In the genomic region with DNA sequence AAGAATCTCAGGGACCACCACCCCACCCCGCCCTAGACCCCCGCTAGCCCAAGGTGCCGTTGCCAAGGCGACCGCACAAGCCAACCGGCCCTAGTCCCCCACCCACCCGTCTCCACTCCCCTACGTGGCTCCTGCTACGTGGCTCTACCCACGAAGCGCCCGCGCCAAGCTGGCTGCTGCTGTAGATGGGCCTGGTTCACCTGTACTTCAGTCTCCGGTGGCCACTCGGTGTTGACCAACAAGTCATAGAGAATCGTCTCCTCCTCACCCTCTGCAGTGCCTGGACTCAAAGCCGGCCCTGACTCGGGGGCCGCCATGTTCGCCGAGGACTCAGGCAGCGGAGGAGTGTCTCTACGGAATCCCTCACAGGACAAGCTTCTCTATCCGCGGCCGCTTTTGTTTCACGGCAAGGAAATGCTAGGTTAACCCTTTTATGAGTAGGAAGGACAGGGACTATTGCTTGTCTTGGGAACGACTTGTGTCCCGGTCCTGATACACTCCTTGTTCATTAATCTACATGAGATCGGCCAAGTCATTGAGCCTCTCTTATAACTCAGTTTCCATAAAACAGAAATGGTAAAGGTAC, we compare ENCODE assay signal across 8 cellular contexts. TPM values are rescaled to one million over a fixed set of nuclear protein-coding genes. Genes with fewer than 3 reads are reported as not detected.
DNase-seq lines count a peak whose midpoint lies in the region; ATAC-seq and TF ChIP-seq lines count a peak whose summit lies in the region.

Gene NBAS, minus strand, starts transcription at position 347 of the 586 bp plus-strand sequence. Its CDS starts 30 bp downstream, at position 317.

- H3K79me2 ChIP-seq in DND-41 (ENCODE audit: insufficient read depth, low read length) (peaks cover 28% of the 10 kb centered on the region), fibroblast of lung (ENCODE audit: control insufficient read depth, insufficient read depth, low read length) (peaks cover 38% of the 10 kb centered on the region)

- no peak for TF ChIP-seq CTCF in DND-41 (IDR thresholded peaks at IDR 0.05; ENCODE audit: borderline replicate concordance, extremely low read depth, low read length, poor library complexity, severe bottlenecking)
- no peak for TF ChIP-seq CTCF in fibroblast of lung (conservative IDR thresholded peaks at IDR 0.05 in 1 of 2, IDR thresholded peaks at IDR 0.05 in 1 of 2; ENCODE audit: low read depth in 1 of 2, low read length in 2 of 2)

- H3K27ac ChIP-seq in DND-41 (ENCODE audit: low read length) (peak within 1 kb of the TSS; percentile 74), KOPT-K1 (ENCODE audit: low read depth, low read length, poor library complexity, severe bottlenecking) (peak within 1 kb of the TSS; percentile 62), fibroblast of lung (ENCODE audit: insufficient read depth, low read length) (peak within 1 kb of the TSS; percentile 88)

- peak within 1 kb of the TSS; percentile 93 for H3K4me2 ChIP-seq in DND-41 (ENCODE audit: insufficient read depth, low read length)
- peak within 1 kb of the TSS; percentile 89 for H3K4me2 ChIP-seq in fibroblast of lung (ENCODE audit: extremely low read depth, insufficient read depth, low read length)

- peak within 1 kb of the TSS; percentile 93 to 100 (median 100) for H3K4me3 Mint-ChIP-seq in naive B cell
- peak within 1 kb of the TSS; percentile 99 for H3K4me3 Mint-ChIP-seq in stimulated activated memory B cell treated with anti-CD40 and anti-IgM and Interleukin-4, amounts not matched to agents 10 μg/mL and 1 μg/mL and 100 μg/mL, for 72 hours

- no peaks in the 10 kb centered on the region for H4K20me1 ChIP-seq in DND-41 (ENCODE audit: insufficient read depth, low read length)
- no peaks in the 10 kb centered on the region for H4K20me1 ChIP-seq in fibroblast of lung (ENCODE audit: control insufficient read depth, extremely low read depth, insufficient read depth, low read length)

- peaks cover 12 to 27% (median 18%) of the 10 kb centered on the region in 3 donors for H3K27me3 Mint-ChIP-seq in naive B cell
- H3K27me3 Mint-ChIP-seq in stimulated activated memory B cell treated with anti-CD40 and anti-IgM and Interleukin-4, amounts not matched to agents 10 μg/mL and 1 μg/mL and 100 μg/mL, for 72 hours = peaks cover 8% of the 10 kb centered on the region

- peaks cover 24 to 28% (median 28%) of the 10 kb centered on the region in 3 donors for H3K4me1 Mint-ChIP-seq in naive B cell
- peaks cover 26% of the 10 kb centered on the region for H3K4me1 Mint-ChIP-seq in stimulated activated memory B cell treated with anti-CD40 and anti-IgM and Interleukin-4, amounts not matched to agents 10 μg/mL and 1 μg/mL and 100 μg/mL, for 72 hours

- DNase-seq in DND-41 = peak; percentile 84
- DNase-seq in RPMI8226 = peak; percentile 79
- DNase-seq in activated T-helper 1 cell treated with anti-CD3 and anti-CD28 coated beads, Interleukin-2, amount 50 U/mL, for 16 hours (ENCODE audit: low read depth in 1 of 2, low spot score in 1 of 2) = peak; percentile 51 to 62
- peak; percentile 87 to 88 for DNase-seq in fibroblast of lung (ENCODE audit: low read depth in 2 of 2)
- peak; percentile 72 for DNase-seq in naive B cell

- peak within 1 kb of the TSS; percentile 69 for H3K9ac ChIP-seq in DND-41 (ENCODE audit: low read depth, low read length)
- H3K9ac ChIP-seq in fibroblast of lung (ENCODE audit: insufficient read depth, low read length) = peak within 1 kb of the TSS; percentile 88

- H3K9me3 Mint-ChIP-seq in naive B cell = no peaks in the 10 kb centered on the region
- no peaks in the 10 kb centered on the region for H3K9me3 Mint-ChIP-seq in stimulated activated memory B cell treated with anti-CD40 and anti-IgM and Interleukin-4, amounts not matched to agents 10 μg/mL and 1 μg/mL and 100 μg/mL, for 72 hours

- peak within 1 kb of the TSS; percentile 93 to 99 (median 98) for H3K27ac Mint-ChIP-seq in naive B cell
- H3K27ac Mint-ChIP-seq in stimulated activated memory B cell treated with anti-CD40 and anti-IgM and Interleukin-4, amounts not matched to agents 10 μg/mL and 1 μg/mL and 100 μg/mL, for 72 hours = peak within 1 kb of the TSS; percentile 87

- H3K4me3 ChIP-seq in DND-41 (ENCODE audit: low read depth in 1 of 2, low read length in 2 of 2) = peak within 1 kb of the TSS; percentile 62 to 92
- peak within 1 kb of the TSS; percentile 82 to 98 (median 95) for H3K4me3 ChIP-seq in fibroblast of lung (replicated peaks in 1 of 4; ENCODE audit: control extremely low read depth in 1 of 4, insufficient read depth in 1 of 4, low read depth in 3 of 4, low read length in 4 of 4)

- H3K36me3 Mint-ChIP-seq in naive B cell = peaks cover 0 to 7% of the 10 kb centered on the region in 2 donors
- H3K36me3 Mint-ChIP-seq in stimulated activated memory B cell treated with anti-CD40 and anti-IgM and Interleukin-4, amounts not matched to agents 10 μg/mL and 1 μg/mL and 100 μg/mL, for 72 hours = peaks cover under 1% of the 10 kb centered on the region

- peak; percentile 80 for ATAC-seq in DND-41 (ENCODE audit: insufficient read depth, low read depth)
- peak; percentile 88 for ATAC-seq in GM21786 (IDR thresholded peaks at IDR 0.05; ENCODE audit: unreplicated experiment)
- ATAC-seq in naive B cell (ENCODE audit: low read depth in 2 of 2) = peak; percentile 87
- peak; percentile 92 for ATAC-seq in stimulated activated memory B cell treated with anti-CD40 and anti-IgM and Interleukin-4, amounts not matched to agents 10 μg/mL and 1 μg/mL and 100 μg/mL, for 72 hours

- H3K9me3 ChIP-seq in DND-41 (ENCODE audit: insufficient read depth, low read length, severe bottlenecking) (no peaks in the 10 kb centered on the region), KOPT-K1 (ENCODE audit: insufficient read depth, low read length, poor library complexity, severe bottlenecking) (no peaks in the 10 kb centered on the region), fibroblast of lung (ENCODE audit: control insufficient read depth, insufficient read depth, low read depth, low read length) (no peaks in the 10 kb centered on the region)

- H3K4me1 ChIP-seq in DND-41 (ENCODE audit: insufficient read depth, low read length) (peaks cover 23% of the 10 kb centered on the region), fibroblast of lung (ENCODE audit: control insufficient read depth, extremely low read depth, insufficient read depth, low read length) (no peaks in the 10 kb centered on the region)

- H3K27me3 ChIP-seq in DND-41 (ENCODE audit: insufficient read depth, low read length, poor library complexity) = no peaks in the 10 kb centered on the region
- H3K27me3 ChIP-seq in fibroblast of lung (ENCODE audit: control insufficient read depth, insufficient read depth, low read length) = no peaks in the 10 kb centered on the region

- H3K36me3 ChIP-seq in DND-41 (ENCODE audit: insufficient read depth, low read length) (no peaks in the 10 kb centered on the region), KOPT-K1 (ENCODE audit: insufficient read depth, low read length) (no peaks in the 10 kb centered on the region), fibroblast of lung (ENCODE audit: control insufficient read depth, insufficient read depth, low read length) (no peaks in the 10 kb centered on the region)

- H2AFZ ChIP-seq in DND-41 (ENCODE audit: low read depth, low read length) = peak within 1 kb of the TSS; percentile 95
- H2AFZ ChIP-seq in fibroblast of lung (ENCODE audit: low read length) = peak within 1 kb of the TSS; percentile 99

RNA-seq across cellular contexts. Expression of gene NBAS, which starts in this region (rescaled TPM):
- total RNA-seq in fibroblast of lung = 124 and 133 TPM in 2 replicates
- polyA plus RNA-seq in fibroblast of lung (23.9 and 27.0 TPM in 2 replicates), naive B cell (ENCODE audit: low read depth in 6 of 6) (10 to 100 TPM in 4 of 6 donors, 1 to 10 TPM in 2; 5.4 to 16.4 (median 12.7) TPM)
- 31.1 and 32.4 TPM in 2 replicates for polyA plus RNA-seq in fibroblast of lung (2012)
- 49.7 and 73.5 TPM in 2 replicates for polyA minus RNA-seq in fibroblast of lung (ENCODE audit: low replicate concordance)

Comparison
In these comparisons a context has a peak if more than half of its experiments do, and no peak if none do; other contexts are left out.
1. Peak in every context shown above with its lines: DNase-seq, ATAC-seq, H3K4me3 ChIP-seq and H3K27ac ChIP-seq.